In genomic region chr4:27055226-27055760, GRCh38 we compare ENCODE assay signal across 1 cellular context.
TF ChIP-seq lines count a peak whose summit lies in the region.

No MANE protein-coding gene starts in this region.

TF ChIP-seq in GM23338, 12 proteins besides CTCF, POLR2A, EP300 and RAD21:
- TF ChIP-seq ZNF462 (CRISPR knock-in tag; IDR thresholded peaks at IDR 0.05) = no peak
